In genomic region chr14:93207468-93208308, GRCh38 we compare ENCODE assay signal across 8 cellular contexts. TPM values are rescaled to one million over a fixed set of nuclear protein-coding genes. Genes with fewer than 3 reads are reported as not detected.
DNase-seq lines count a peak whose midpoint lies in the region; ATAC-seq and TF ChIP-seq lines count a peak whose summit lies in the region.

No MANE protein-coding gene starts in this region.

- peak; percentile 54 for DNase-seq in NK-92 treated with Interleukin-12 subunit alpha and Interleukin-12 subunit beta, amount 100 ng/mL, for 24 hours (lab: John Stamatoyannopoulos, UW)
- DNase-seq in NK-92 (lab: John Stamatoyannopoulos, UW; ENCODE audit: unreplicated experiment) (no peak), SK-N-MC (ENCODE audit: low read depth, low spot score) (no peak), dermis blood vessel endothelial cell (peak; percentile 74)

- peak; percentile 21 for TF ChIP-seq CTCF in liver (IDR thresholded peaks at IDR 0.05; ENCODE audit: low read depth, low read length, missing input control)

- H3K9me3 ChIP-seq in SK-N-MC (ENCODE audit: low read depth, low read length) (no peaks in the 10 kb centered on the region), liver (ENCODE audit: control insufficient read depth in 4 of 4, low read length in 3 of 4) (no peaks in the 10 kb centered on the region), subcutaneous abdominal adipose tissue (ENCODE audit: control insufficient read depth in 5 of 5, low read length in 5 of 5) (no peaks in the 10 kb centered on the region)

- WGBS in liver: under 1% methylated on average over 23 of the region's 23 CpGs

- no peak for TF ChIP-seq EP300 in Ishikawa (IDR thresholded peaks at IDR 0.05; ENCODE audit: borderline replicate concordance)

- H3K27ac ChIP-seq in SK-N-MC (peak overlapping the region; percentile 56; the same call in 1 of the 2 replicates), liver (ENCODE audit: low read depth in 1 of 2, low read length in 2 of 2) (peak overlapping the region; percentile 36 to 55), subcutaneous abdominal adipose tissue (ENCODE audit: low read depth, low read length) (peak overlapping the region; percentile 89)

- H3K4me1 ChIP-seq in liver (ENCODE audit: control insufficient read depth in 4 of 4, insufficient read depth in 4 of 4, low read length in 3 of 4): peaks cover 9 to 16% (median 14%) of the 10 kb centered on the region in 4 donors
- H3K4me1 ChIP-seq in subcutaneous abdominal adipose tissue (ENCODE audit: control insufficient read depth in 5 of 5, insufficient read depth in 5 of 5, low read length in 5 of 5): peaks cover 0 to 25% (median 19%) of the 10 kb centered on the region in 5 donors

- H3K4me3 ChIP-seq in SK-N-MC (peak overlapping the region; percentile 100), liver (ENCODE audit: low read depth in 1 of 3, low read length in 3 of 3) (peak overlapping the region; percentile 75 to 93 (median 75)), subcutaneous abdominal adipose tissue (ENCODE audit: low read depth in 1 of 5, low read length in 5 of 5) (peak overlapping the region; percentile 42 to 95 (median 90))

- H3K36me3 ChIP-seq in SK-N-MC (ENCODE audit: insufficient read depth, low read length) (peaks cover 34% of the 10 kb centered on the region), liver (ENCODE audit: control insufficient read depth in 4 of 4, insufficient read depth in 3 of 4, low read depth in 1 of 4, low read length in 3 of 4) (peaks cover 0 to 8% (median 4%) of the 10 kb centered on the region in 4 donors), subcutaneous abdominal adipose tissue (ENCODE audit: control insufficient read depth in 5 of 5, insufficient read depth in 5 of 5, low read length in 5 of 5) (peaks cover 8 to 9% (median 8%) of the 10 kb centered on the region in 5 donors)

- H3K27me3 ChIP-seq in liver (ENCODE audit: control insufficient read depth in 4 of 4, insufficient read depth in 4 of 4, low read length in 3 of 4) (no peaks in the 10 kb centered on the region), subcutaneous abdominal adipose tissue (ENCODE audit: control insufficient read depth in 5 of 5, insufficient read depth in 4 of 5, low read length in 5 of 5) (no peaks in the 10 kb centered on the region)

- peak overlapping the region; percentile 84 for H3K9ac ChIP-seq in SK-N-MC (ENCODE audit: insufficient read length)
- H3K9ac ChIP-seq in liver (ENCODE audit: low read depth in 1 of 2, low read length in 2 of 2): peak overlapping the region; percentile 51 to 67
- H3K9ac ChIP-seq in subcutaneous abdominal adipose tissue (ENCODE audit: low read length in 5 of 5): peak overlapping the region; percentile 42 to 92 (median 90)

- ATAC-seq in GM21825 (IDR thresholded peaks at IDR 0.05; ENCODE audit: unreplicated experiment): peak; percentile 40

- peak; percentile 46 for TF ChIP-seq RAD21 in Ishikawa (IDR thresholded peaks at IDR 0.05; ENCODE audit: low read depth)
- peak in 1 of 2 donors; percentile 40 for TF ChIP-seq RAD21 in liver (IDR thresholded peaks at IDR 0.05)

TF ChIP-seq in Ishikawa, 13 proteins besides CTCF, POLR2A, EP300 and RAD21 (continues in another document):
- TF ChIP-seq TEAD4 (IDR thresholded peaks at IDR 0.05) (no peak), CREB1 (IDR thresholded peaks at IDR 0.05; ENCODE audit: low read depth) (no peak), EGR1 (IDR thresholded peaks at IDR 0.05) (no peak), ZBTB7A (IDR thresholded peaks at IDR 0.05; ENCODE audit: low read depth) (no peak), TCF12 (IDR thresholded peaks at IDR 0.05; ENCODE audit: low read depth) (no peak), YY1 (IDR thresholded peaks at IDR 0.05; ENCODE audit: low read depth) (no peak), REST (IDR thresholded peaks at IDR 0.05; ENCODE audit: low read depth) (no peak), MAX (IDR thresholded peaks at IDR 0.05) (no peak; the same call in 1 of the 2 replicates), NFIC (IDR thresholded peaks at IDR 0.05) (no peak), FOXM1 (IDR thresholded peaks at IDR 0.05; ENCODE audit: borderline replicate concordance, low read depth) (no peak)

TF ChIP-seq in liver, 16 proteins besides CTCF, POLR2A, EP300 and RAD21:
- TF ChIP-seq SP1 (IDR thresholded peaks at IDR 0.05) (no peak), JUND (IDR thresholded peaks at IDR 0.05) (no peak), NR2F2 (IDR thresholded peaks at IDR 0.05) (no peak), ZBTB33 (IDR thresholded peaks at IDR 0.05) (no peak), FOXA2 (IDR thresholded peaks at IDR 0.05) (no peak), HNF4G (IDR thresholded peaks at IDR 0.05) (no peak), TAF1 (conservative IDR thresholded peaks at IDR 0.05) (no peak), EGR1 (IDR thresholded peaks at IDR 0.05; ENCODE audit: low read depth in 2 of 2) (no peak), REST (IDR thresholded peaks at IDR 0.05) (no peak), MAX (IDR thresholded peaks at IDR 0.05) (no peak), FOXA1 (IDR thresholded peaks at IDR 0.05) (no peak)

RNA-seq across cellular contexts. Expression of gene UBR7, which starts 0.6 kb away (rescaled TPM):
- total RNA-seq in dermis blood vessel endothelial cell (35.6 and 43.9 TPM in 2 replicates), liver (10 to 100 TPM; 12.9 to 44.5 TPM)
- 1 to 10 TPM; 7.0 to 7.6 TPM for polyA plus RNA-seq in liver

RNA-seq across cellular contexts. Expression of gene GON7, which starts 0.8 kb away (rescaled TPM):
- 14.4 and 15.3 TPM in 2 replicates for total RNA-seq in dermis blood vessel endothelial cell
- total RNA-seq in liver: 10 to 100 TPM in 1 of 2 donors, 1 to 10 TPM in 1; 9.2 to 11.2 TPM
- 1 to 10 TPM; 9.0 to 9.8 TPM for polyA plus RNA-seq in liver

RNA-seq across cellular contexts. Expression of gene LYSET, which starts 22.6 kb away (rescaled TPM):
- total RNA-seq in dermis blood vessel endothelial cell (8.7 and 18.2 TPM in 2 replicates), liver (1 to 10 TPM; 5.6 to 5.9 TPM)
- 10 to 100 TPM in 1 of 2 donors, 1 to 10 TPM in 1; 7.2 to 13.4 TPM for polyA plus RNA-seq in liver

RNA-seq across cellular contexts. Expression of gene MOAP1, which starts 23.0 kb away (rescaled TPM):
- total RNA-seq in dermis blood vessel endothelial cell (30.0 and 30.6 TPM in 2 replicates), liver (10 to 100 TPM; 11.9 to 13.2 TPM)
- polyA plus RNA-seq in liver: 10 to 100 TPM in 1 of 2 donors, 1 to 10 TPM in 1; 7.8 to 11.5 TPM

Comparison
In these comparisons a context has a peak if more than half of its experiments do, and no peak if none do; other contexts are left out.
1. DNase-seq: peak in NK-92 treated with Interleukin-12 subunit alpha and Interleukin-12 subunit beta, amount 100 ng/mL, for 24 hours (single experiment) and dermis blood vessel endothelial cell (single experiment); none in NK-92 (single experiment) and SK-N-MC (single experiment).
2. Peak in every context shown above with its lines, with median percentiles within 50 percentile points of each other: H3K27ac ChIP-seq, H3K4me3 ChIP-seq and H3K9ac ChIP-seq.